ENCODE assay signal across 14 cellular contexts in the genomic region with DNA sequence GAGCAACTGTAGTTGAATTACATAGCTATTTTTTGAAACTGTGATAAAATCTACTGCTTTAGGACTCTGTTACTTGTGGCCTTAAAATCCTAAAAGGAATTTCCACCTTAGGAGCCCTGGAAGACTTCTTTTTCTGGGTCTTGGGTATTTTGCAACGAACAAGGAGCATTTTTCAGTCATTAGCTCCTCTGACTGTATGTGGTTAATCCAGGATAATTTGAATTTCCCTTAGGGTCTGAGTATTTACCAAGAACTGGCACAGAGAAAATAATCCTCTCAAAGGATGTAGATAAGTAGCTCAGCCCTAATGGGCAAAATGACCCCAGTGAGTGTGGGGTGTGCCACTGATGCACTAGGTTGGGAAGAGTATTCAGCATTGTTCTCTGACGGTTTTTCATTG.
"Had no signal": no experiment of that assay in that cellular context is flagged by ENCODE, and none has a peak within 500 bp of the region (broad histone marks: within the 10 kb centered on the region; RNA-seq: fewer than 3 reads in every experiment).

No MANE protein-coding gene starts in this region.

- H3K9me3 ChIP-seq: breast epithelium, esophagus muscularis mucosa, thyroid gland, vagina had no signal

- H3K4me1 Mint-ChIP-seq: nephron had no signal

- H3K27ac Mint-ChIP-seq: activated naive CD4-positive, alpha-beta T cell treated with anti-CD3 and anti-CD28 coated beads, Interleukin-2, amount 10 ng/mL, durations not matched to agents 7 days and 5 days; activated T-helper 2 cell treated with anti-CD3 and anti-CD28 coated beads, Interferon-gamma antibody, Interleukin-2, Interleukin-4, amounts not matched to agents 10 μg/mL and 5 μg/mL and 100 μg/mL, durations not matched to agents 14 hours and 24 hours and 36 hours; nephron had no signal

- H3K27ac ChIP-seq: breast epithelium, esophagus muscularis mucosa, thyroid gland, vagina had no signal

- H3K4me3 Mint-ChIP-seq: activated naive CD4-positive, alpha-beta T cell treated with anti-CD3 and anti-CD28 coated beads, Interleukin-2, amount 10 ng/mL, durations not matched to agents 7 days and 5 days; nephron had no signal

- H3K4me1 ChIP-seq: breast epithelium, esophagus muscularis mucosa, thyroid gland, vagina had no signal

- ATAC-seq: left cardiac atrium had no signal

- DNase-seq: activated CD4-positive, alpha-beta T cell treated with anti-CD3 and anti-CD28 coated beads for 4 hours; activated naive CD4-positive, alpha-beta T cell treated with anti-CD3 and anti-CD28 coated beads, Interleukin-2, amount 10 ng/mL, durations not matched to agents 7 days and 5 days; glutamatergic neuron; left cardiac atrium; stimulated activated CD4-positive, alpha-beta T cell treated with anti-CD3 and anti-CD28 coated beads, Interleukin-4, amount 100 ng/mL, for 1 hour; stimulated activated CD8-positive, alpha-beta memory T cell treated with anti-CD3 and anti-CD28 coated beads, Interleukin-4, amount 100 ng/mL, for 48 hours; T-helper 9 cell; thyroid gland had no signal

- H3K9me3 Mint-ChIP-seq: activated naive CD4-positive, alpha-beta T cell treated with anti-CD3 and anti-CD28 coated beads, Interleukin-2, amount 10 ng/mL, durations not matched to agents 7 days and 5 days; activated T-helper 2 cell treated with anti-CD3 and anti-CD28 coated beads, Interferon-gamma antibody, Interleukin-2, Interleukin-4, amounts not matched to agents 10 μg/mL and 5 μg/mL and 100 μg/mL, durations not matched to agents 14 hours and 24 hours and 36 hours; nephron had no signal

- H3K4me3 ChIP-seq: breast epithelium, esophagus muscularis mucosa, lung, thyroid gland, vagina had no signal

- H3K27me3 Mint-ChIP-seq: activated naive CD4-positive, alpha-beta T cell treated with anti-CD3 and anti-CD28 coated beads, Interleukin-2, amount 10 ng/mL, durations not matched to agents 7 days and 5 days had no signal

- H3K27me3 ChIP-seq: breast epithelium, esophagus muscularis mucosa, thyroid gland, vagina had no signal

- H3K36me3 ChIP-seq: breast epithelium, esophagus muscularis mucosa, thyroid gland, vagina had no signal
